12 cellular contexts compared by ENCODE assay signal in genomic region chr6:22308939-22309338, GRCh38. TPM values are rescaled to one million over a fixed set of nuclear protein-coding genes. Genes with fewer than 3 reads are reported as not detected.
"Had no signal": no experiment of that assay in that cellular context is flagged by ENCODE, and none has a peak within 500 bp of the region (broad histone marks: within the 10 kb centered on the region; RNA-seq: fewer than 3 reads in every experiment).

No MANE protein-coding gene starts in this region.

- ATAC-seq: HCT116 had no signal

- H3K9ac ChIP-seq: GM23248, KMS-11 had no signal

- H3K4me2 ChIP-seq: KMS-11 had no signal

- H3K4me3 Mint-ChIP-seq: HFFc6 had no signal

- H3K36me3 ChIP-seq: HAP-1 had no signal

- FAIRE-seq: HTR-8/SVneo had no signal

- H3K27ac ChIP-seq: GM23248, KMS-11 had no signal

- DNase-seq: GM23248, GOT3, H7, HFFc6, Karpas-422, KBM-7 had no signal

- H3K27ac Mint-ChIP-seq: HFFc6 had no signal

- H2AFZ ChIP-seq: GM23248 had no signal

- H3K4me3 ChIP-seq: GM23248, HAP-1 had no signal

RNA-seq across cellular contexts. Expression of gene PRL, which starts 12.1 kb away (rescaled TPM):
- total RNA-seq: GM23248, H4, H7, HFFc6, HT-29 had no signal
